In the genomic region with DNA sequence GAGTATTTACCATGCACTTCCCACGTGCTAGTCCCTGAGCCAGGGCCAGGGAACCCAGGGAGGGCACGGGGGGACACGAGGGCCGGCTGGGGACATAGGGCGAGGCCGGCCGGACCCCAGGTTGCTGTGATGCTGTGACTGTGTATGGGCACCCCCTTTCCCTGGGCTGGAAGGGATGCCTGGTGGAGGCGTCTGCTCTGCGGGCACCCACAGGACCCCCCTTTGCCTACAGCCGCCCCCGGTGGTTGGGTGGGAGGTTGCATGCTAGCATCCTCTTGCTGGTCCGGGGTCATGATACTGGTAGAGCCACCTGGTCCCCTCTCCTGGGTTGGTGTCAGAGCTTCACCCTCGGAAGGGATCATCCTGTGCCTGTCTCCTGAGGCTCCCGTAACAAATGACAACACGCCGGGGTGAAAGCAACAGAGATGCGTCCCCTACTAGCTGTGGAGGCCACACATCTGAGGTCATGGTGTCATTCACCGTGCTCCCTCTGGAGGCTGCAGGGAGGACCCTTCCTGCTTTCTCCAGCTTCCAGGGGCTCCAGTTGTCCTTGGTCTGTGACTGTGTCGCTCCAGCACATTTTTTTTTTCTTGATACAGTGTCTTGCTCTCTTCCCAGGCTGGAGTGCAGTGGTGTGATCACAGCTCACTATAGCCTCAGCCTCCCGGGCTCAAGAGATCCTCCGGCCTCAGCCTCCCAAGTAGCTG, we compare ENCODE assay signal across 16 cellular contexts. TPM values are rescaled to one million over a fixed set of nuclear protein-coding genes. Genes with fewer than 3 reads are reported as not detected.
DNase-seq lines count a peak whose midpoint lies in the region; ATAC-seq and TF ChIP-seq lines count a peak whose summit lies in the region.
"Had no signal": no experiment of that assay in that cellular context is flagged by ENCODE, and none has a peak within 500 bp of the region (broad histone marks: within the 10 kb centered on the region; RNA-seq: fewer than 3 reads in every experiment).

No MANE protein-coding gene starts in this region.

- no peak overlapping the region for H3K4me3 Mint-ChIP-seq in activated T-helper 17 cell treated with anti-CD3 and anti-CD28 coated beads, Interleukin-2, amount 50 U/mL, for 72 hours

- CTCF ChIA-PET in HEK293 (lab: Yijun Ruan, JAX) = interaction anchor here (0.6 to 3.8 kb wide), 8 partner anchors 14 to 44 kb away, joined by 3 to 11 read pairs (median 3); a partner anchor contains a TSS

- TF ChIP-seq CTCF in DND-41 (IDR thresholded peaks at IDR 0.05; ENCODE audit: borderline replicate concordance, extremely low read depth, low read length, poor library complexity, severe bottlenecking) (peak; percentile 56), HEK293 (tag by site-specific recombination; IDR thresholded peaks at IDR 0.05) (no peak), kidney epithelial cell (IDR thresholded peaks at IDR 0.05; ENCODE audit: insufficient read depth, low read length, poor library complexity, severe bottlenecking) (peak; percentile 26)

- H3K4me2 ChIP-seq in DND-41 (ENCODE audit: insufficient read depth, low read length) = no peak overlapping the region

- no peaks in the 10 kb centered on the region for H3K9me3 Mint-ChIP-seq in activated T-helper 17 cell treated with anti-CD3 and anti-CD28 coated beads, Interleukin-2, amount 50 U/mL, for 72 hours

- no peak overlapping the region for H2AFZ ChIP-seq in DND-41 (ENCODE audit: low read depth, low read length)

- H3K36me3 ChIP-seq in DND-41 (ENCODE audit: insufficient read depth, low read length) (peaks cover 5% of the 10 kb centered on the region; the same call in 1 of the 2 replicates), HEK293 (ENCODE audit: control insufficient read depth in 2 of 2, insufficient read depth in 1 of 2, low read length in 2 of 2) (peaks cover 0 to 4% of the 10 kb centered on the region in 2 experiments; a peak in 2 of 3 replicates), kidney epithelial cell (ENCODE audit: control insufficient read depth, insufficient read depth, low read length) (no peaks in the 10 kb centered on the region)

- H3K27me3 ChIP-seq in DND-41 (ENCODE audit: insufficient read depth, low read length, poor library complexity) (no peaks in the 10 kb centered on the region), kidney epithelial cell (ENCODE audit: control insufficient read depth, insufficient read depth, low read length) (no peaks in the 10 kb centered on the region)

- H3K4me1 Mint-ChIP-seq in activated T-helper 17 cell treated with anti-CD3 and anti-CD28 coated beads, Interleukin-2, amount 50 U/mL, for 72 hours = no peaks in the 10 kb centered on the region

- no peak overlapping the region for H3K9ac ChIP-seq in DND-41 (ENCODE audit: low read depth, low read length)

- H3K27ac Mint-ChIP-seq in activated T-helper 17 cell treated with anti-CD3 and anti-CD28 coated beads, Interleukin-2, amount 50 U/mL, for 72 hours = no peak overlapping the region
- H3K27ac Mint-ChIP-seq: CD4-positive, CD25-positive, alpha-beta regulatory T cell had no signal

- H4K20me1 ChIP-seq in DND-41 (ENCODE audit: insufficient read depth, low read length) = no peaks in the 10 kb centered on the region

- POLR2A ChIA-PET in HEK293 (lab: Yijun Ruan, JAX) = no interaction called here

- H3K36me3 Mint-ChIP-seq in activated T-helper 17 cell treated with anti-CD3 and anti-CD28 coated beads, Interleukin-2, amount 50 U/mL, for 72 hours (ENCODE audit: low read depth) = peaks cover 6% of the 10 kb centered on the region
- H3K36me3 Mint-ChIP-seq: CD4-positive, CD25-positive, alpha-beta regulatory T cell had no signal

- no peaks in the 10 kb centered on the region for H3K27me3 Mint-ChIP-seq in activated T-helper 17 cell treated with anti-CD3 and anti-CD28 coated beads, Interleukin-2, amount 50 U/mL, for 72 hours
- H3K27me3 Mint-ChIP-seq: CD4-positive, CD25-positive, alpha-beta regulatory T cell had no signal

- ATAC-seq in DND-41 (ENCODE audit: insufficient read depth, low read depth) = no peak
- no peak for ATAC-seq in activated T-helper 17 cell treated with anti-CD3 and anti-CD28 coated beads, Interleukin-2, amount 50 U/mL, for 72 hours (replicated peaks)

- H3K27ac ChIP-seq in DND-41 (ENCODE audit: low read length) = no peak overlapping the region
- no peak overlapping the region for H3K27ac ChIP-seq in HEK293 (ENCODE audit: extremely low read depth, low read depth, low read length)
- H3K27ac ChIP-seq: skin epidermis had no signal

- DNase-seq in DND-41 (peak; percentile 42), kidney epithelial cell (ENCODE audit: low read depth) (no peak), NCI-H2081 (lab: John Stamatoyannopoulos, UW) (no peak)
- no peak for DNase-seq in activated CD4-positive, alpha-beta T cell treated with anti-CD3 and anti-CD28 coated beads, Interleukin-2, amount 50 U/mL, for 1 hour
- DNase-seq: activated CD4-positive, alpha-beta T cell treated with anti-CD3 and anti-CD28 coated beads, Interleukin-2, amount 50 U/mL, for 48 hours; activated effector memory CD4-positive, alpha-beta T cell treated with Interleukin-2 at 50 U/mL for 16 hours; CD4-positive, CD25-positive, alpha-beta regulatory T cell; mesenchymal stem cell; NCI-H2029; SHP77; substantia nigra; T-helper 9 cell had no signal

- H3K79me2 ChIP-seq in DND-41 (ENCODE audit: insufficient read depth, low read length) = peaks cover 16% of the 10 kb centered on the region

- H3K9me3 ChIP-seq in DND-41 (ENCODE audit: insufficient read depth, low read length, severe bottlenecking) (no peaks in the 10 kb centered on the region), HEK293 (ENCODE audit: control insufficient read depth, insufficient read depth, low read depth, low read length) (no peaks in the 10 kb centered on the region)

- H3K4me1 ChIP-seq in DND-41 (ENCODE audit: insufficient read depth, low read length) (peaks cover 19% of the 10 kb centered on the region), HEK293 (ENCODE audit: control insufficient read depth, insufficient read depth, low read length) (0 out of 2 replicates have a peak, but pooled peaks cover 2% of the 10 kb centered on the region)

- H3K4me3 ChIP-seq in DND-41 (ENCODE audit: low read depth in 1 of 2, low read length in 2 of 2) = no peak overlapping the region
- H3K4me3 ChIP-seq in HEK293 (ENCODE audit: low read depth, low read length) = no peak overlapping the region
- H3K4me3 ChIP-seq in kidney epithelial cell (ENCODE audit: low read depth, low read length) = no peak overlapping the region
- H3K4me3 ChIP-seq: skin epidermis had no signal

TF ChIP-seq in HEK293, 187 proteins besides CTCF, POLR2A, EP300 and RAD21 (continues in another document):
- no peak for TF ChIP-seq ZNF654 (tag by site-specific recombination; IDR thresholded peaks at IDR 0.05; ENCODE audit: low read depth)
- TF ChIP-seq ZBTB1 (tag by site-specific recombination; IDR thresholded peaks at IDR 0.05) = no peak
- TF ChIP-seq, protein P1, sequence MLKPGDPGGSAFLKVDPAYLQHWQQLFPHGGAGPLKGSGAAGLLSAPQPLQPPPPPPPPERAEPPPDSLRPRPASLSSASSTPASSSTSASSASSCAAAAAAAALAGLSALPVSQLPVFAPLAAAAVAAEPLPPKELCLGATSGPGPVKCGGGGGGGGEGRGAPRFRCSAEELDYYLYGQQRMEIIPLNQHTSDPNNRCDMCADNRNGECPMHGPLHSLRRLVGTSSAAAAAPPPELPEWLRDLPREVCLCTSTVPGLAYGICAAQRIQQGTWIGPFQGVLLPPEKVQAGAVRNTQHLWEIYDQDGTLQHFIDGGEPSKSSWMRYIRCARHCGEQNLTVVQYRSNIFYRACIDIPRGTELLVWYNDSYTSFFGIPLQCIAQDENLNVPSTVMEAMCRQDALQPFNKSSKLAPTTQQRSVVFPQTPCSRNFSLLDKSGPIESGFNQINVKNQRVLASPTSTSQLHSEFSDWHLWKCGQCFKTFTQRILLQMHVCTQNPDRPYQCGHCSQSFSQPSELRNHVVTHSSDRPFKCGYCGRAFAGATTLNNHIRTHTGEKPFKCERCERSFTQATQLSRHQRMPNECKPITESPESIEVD (tag by site-specific recombination; IDR thresholded peaks at IDR 0.05) = no peak
- TF ChIP-seq TCF7L2 (IDR thresholded peaks at IDR 0.05; ENCODE audit: borderline replicate concordance, low read depth, low read length) = no peak
- TF ChIP-seq, protein P2, sequence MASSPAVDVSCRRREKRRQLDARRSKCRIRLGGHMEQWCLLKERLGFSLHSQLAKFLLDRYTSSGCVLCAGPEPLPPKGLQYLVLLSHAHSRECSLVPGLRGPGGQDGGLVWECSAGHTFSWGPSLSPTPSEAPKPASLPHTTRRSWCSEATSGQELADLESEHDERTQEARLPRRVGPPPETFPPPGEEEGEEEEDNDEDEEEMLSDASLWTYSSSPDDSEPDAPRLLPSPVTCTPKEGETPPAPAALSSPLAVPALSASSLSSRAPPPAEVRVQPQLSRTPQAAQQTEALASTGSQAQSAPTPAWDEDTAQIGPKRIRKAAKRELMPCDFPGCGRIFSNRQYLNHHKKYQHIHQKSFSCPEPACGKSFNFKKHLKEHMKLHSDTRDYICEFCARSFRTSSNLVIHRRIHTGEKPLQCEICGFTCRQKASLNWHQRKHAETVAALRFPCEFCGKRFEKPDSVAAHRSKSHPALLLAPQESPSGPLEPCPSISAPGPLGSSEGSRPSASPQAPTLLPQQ (tag by site-specific recombination; IDR thresholded peaks at IDR 0.05) = no peak
- TF ChIP-seq, protein P3, sequence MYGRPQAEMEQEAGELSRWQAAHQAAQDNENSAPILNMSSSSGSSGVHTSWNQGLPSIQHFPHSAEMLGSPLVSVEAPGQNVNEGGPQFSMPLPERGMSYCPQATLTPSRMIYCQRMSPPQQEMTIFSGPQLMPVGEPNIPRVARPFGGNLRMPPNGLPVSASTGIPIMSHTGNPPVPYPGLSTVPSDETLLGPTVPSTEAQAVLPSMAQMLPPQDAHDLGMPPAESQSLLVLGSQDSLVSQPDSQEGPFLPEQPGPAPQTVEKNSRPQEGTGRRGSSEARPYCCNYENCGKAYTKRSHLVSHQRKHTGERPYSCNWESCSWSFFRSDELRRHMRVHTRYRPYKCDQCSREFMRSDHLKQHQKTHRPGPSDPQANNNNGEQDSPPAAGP (tag by site-specific recombination; IDR thresholded peaks at IDR 0.05) = no peak
- TF ChIP-seq PRDM1 (tag by site-specific recombination; IDR thresholded peaks at IDR 0.05) = no peak
- TF ChIP-seq ZNF302 (tag by site-specific recombination; IDR thresholded peaks at IDR 0.05; ENCODE audit: low read depth) = no peak

RNA-seq across cellular contexts. Expression of a gene that starts 3.1 kb away (rescaled TPM):
- total RNA-seq in kidney epithelial cell = 34.5 and 40.3 TPM in 2 replicates
- 10 to 100 TPM; 39.2 to 47.1 TPM for total RNA-seq in activated T-helper 17 cell treated with anti-CD3 and anti-CD28 coated beads, Interleukin-2, amount 50 U/mL, for 72 hours

RNA-seq across cellular contexts. Expression of a gene that starts 16.6 kb away (rescaled TPM):
- 8.6 and 14.2 TPM in 2 replicates for total RNA-seq in kidney epithelial cell
- total RNA-seq in activated T-helper 17 cell treated with anti-CD3 and anti-CD28 coated beads, Interleukin-2, amount 50 U/mL, for 72 hours = not detected
- total RNA-seq: astrocyte; CD4-positive, CD25-positive, alpha-beta regulatory T cell had no signal

RNA-seq across cellular contexts. Expression of a gene that starts 17.0 kb away (rescaled TPM):
- 17.7 and 18.8 TPM in 2 replicates for total RNA-seq in kidney epithelial cell
- total RNA-seq in activated T-helper 17 cell treated with anti-CD3 and anti-CD28 coated beads, Interleukin-2, amount 50 U/mL, for 72 hours = 10 to 100 TPM in 1 of 2 donors, 1 to 10 TPM in 1; 9.2 to 14.0 TPM

RNA-seq across cellular contexts. Expression of a gene that starts 17.7 kb away (rescaled TPM):
- total RNA-seq in kidney epithelial cell = 2.5 and 6.1 TPM in 2 replicates
- total RNA-seq in activated T-helper 17 cell treated with anti-CD3 and anti-CD28 coated beads, Interleukin-2, amount 50 U/mL, for 72 hours = 1 to 10 TPM; 4.3 to 4.4 TPM

RNA-seq across cellular contexts. Expression of a gene that starts 23.0 kb away (rescaled TPM):
- 42.4 and 61.9 TPM in 2 replicates for total RNA-seq in kidney epithelial cell
- total RNA-seq in activated T-helper 17 cell treated with anti-CD3 and anti-CD28 coated beads, Interleukin-2, amount 50 U/mL, for 72 hours = 10 to 100 TPM; 13.5 to 22.4 TPM
